Comparison of ENCODE assay signal across 1 cellular context in the genomic region with DNA sequence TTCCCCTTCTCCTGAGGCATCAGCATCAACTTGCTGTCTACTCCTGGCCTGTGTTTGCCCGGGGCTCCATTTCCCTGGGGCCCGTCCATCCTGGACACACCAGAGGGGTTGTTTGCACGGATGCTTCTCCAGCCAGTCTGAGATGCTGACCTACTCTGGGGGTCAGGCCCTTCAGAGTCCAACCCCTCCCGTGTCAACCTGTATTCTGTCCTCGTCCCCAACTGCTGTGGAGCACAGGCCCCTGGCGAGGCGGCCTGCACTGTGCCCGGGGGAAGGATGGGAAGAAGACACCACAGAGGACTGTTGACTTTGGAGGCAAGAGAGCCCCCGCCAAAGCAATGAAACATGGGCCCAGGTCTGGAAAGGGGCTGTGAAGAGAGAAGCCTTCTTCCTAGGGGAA.
TF ChIP-seq lines count a peak whose summit lies in the region.

No MANE protein-coding gene starts in this region.

TF ChIP-seq in HepG2, 621 proteins besides CTCF, POLR2A, EP300 and RAD21:
- no peak for TF ChIP-seq HNRNPH1 (optimal IDR thresholded peaks at IDR 0.05; ENCODE audit: low read depth, low read length)
- TF ChIP-seq, protein P1, sequence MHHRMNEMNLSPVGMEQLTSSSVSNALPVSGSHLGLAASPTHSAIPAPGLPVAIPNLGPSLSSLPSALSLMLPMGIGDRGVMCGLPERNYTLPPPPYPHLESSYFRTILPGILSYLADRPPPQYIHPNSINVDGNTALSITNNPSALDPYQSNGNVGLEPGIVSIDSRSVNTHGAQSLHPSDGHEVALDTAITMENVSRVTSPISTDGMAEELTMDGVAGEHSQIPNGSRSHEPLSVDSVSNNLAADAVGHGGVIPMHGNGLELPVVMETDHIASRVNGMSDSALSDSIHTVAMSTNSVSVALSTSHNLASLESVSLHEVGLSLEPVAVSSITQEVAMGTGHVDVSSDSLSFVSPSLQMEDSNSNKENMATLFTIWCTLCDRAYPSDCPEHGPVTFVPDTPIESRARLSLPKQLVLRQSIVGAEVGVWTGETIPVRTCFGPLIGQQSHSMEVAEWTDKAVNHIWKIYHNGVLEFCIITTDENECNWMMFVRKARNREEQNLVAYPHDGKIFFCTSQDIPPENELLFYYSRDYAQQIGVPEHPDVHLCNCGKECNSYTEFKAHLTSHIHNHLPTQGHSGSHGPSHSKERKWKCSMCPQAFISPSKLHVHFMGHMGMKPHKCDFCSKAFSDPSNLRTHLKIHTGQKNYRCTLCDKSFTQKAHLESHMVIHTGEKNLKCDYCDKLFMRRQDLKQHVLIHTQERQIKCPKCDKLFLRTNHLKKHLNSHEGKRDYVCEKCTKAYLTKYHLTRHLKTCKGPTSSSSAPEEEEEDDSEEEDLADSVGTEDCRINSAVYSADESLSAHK (CRISPR knock-in tag; IDR thresholded peaks at IDR 0.05; ENCODE audit: borderline replicate concordance), result no peak
- TF ChIP-seq CEBPB (IDR thresholded peaks at IDR 0.05; ENCODE audit: borderline replicate concordance, low read depth, low read length), result no peak
- TF ChIP-seq RBFOX2 (IDR thresholded peaks at IDR 0.05; ENCODE audit: low read depth, low read length), result no peak
- TF ChIP-seq ZNF614 (CRISPR knock-in tag; IDR thresholded peaks at IDR 0.05; ENCODE audit: borderline replicate concordance), result no peak
- TF ChIP-seq ZBTB3 (CRISPR knock-in tag; IDR thresholded peaks at IDR 0.05; ENCODE audit: borderline replicate concordance, low read depth), result no peak
- no peak for TF ChIP-seq SOX13 (IDR thresholded peaks at IDR 0.05)
- no peak for TF ChIP-seq SOX13 (CRISPR knock-in tag; conservative IDR thresholded peaks at IDR 0.05 in 1 of 2, IDR thresholded peaks at IDR 0.05 in 1 of 2)
- TF ChIP-seq ZFY (CRISPR knock-in tag; IDR thresholded peaks at IDR 0.05), result no peak
- no peak for TF ChIP-seq ZNF879 (CRISPR knock-in tag; IDR thresholded peaks at IDR 0.05)
- no peak for TF ChIP-seq CENPT (CRISPR knock-in tag; IDR thresholded peaks at IDR 0.05; ENCODE audit: low read depth)
- TF ChIP-seq, protein P2, sequence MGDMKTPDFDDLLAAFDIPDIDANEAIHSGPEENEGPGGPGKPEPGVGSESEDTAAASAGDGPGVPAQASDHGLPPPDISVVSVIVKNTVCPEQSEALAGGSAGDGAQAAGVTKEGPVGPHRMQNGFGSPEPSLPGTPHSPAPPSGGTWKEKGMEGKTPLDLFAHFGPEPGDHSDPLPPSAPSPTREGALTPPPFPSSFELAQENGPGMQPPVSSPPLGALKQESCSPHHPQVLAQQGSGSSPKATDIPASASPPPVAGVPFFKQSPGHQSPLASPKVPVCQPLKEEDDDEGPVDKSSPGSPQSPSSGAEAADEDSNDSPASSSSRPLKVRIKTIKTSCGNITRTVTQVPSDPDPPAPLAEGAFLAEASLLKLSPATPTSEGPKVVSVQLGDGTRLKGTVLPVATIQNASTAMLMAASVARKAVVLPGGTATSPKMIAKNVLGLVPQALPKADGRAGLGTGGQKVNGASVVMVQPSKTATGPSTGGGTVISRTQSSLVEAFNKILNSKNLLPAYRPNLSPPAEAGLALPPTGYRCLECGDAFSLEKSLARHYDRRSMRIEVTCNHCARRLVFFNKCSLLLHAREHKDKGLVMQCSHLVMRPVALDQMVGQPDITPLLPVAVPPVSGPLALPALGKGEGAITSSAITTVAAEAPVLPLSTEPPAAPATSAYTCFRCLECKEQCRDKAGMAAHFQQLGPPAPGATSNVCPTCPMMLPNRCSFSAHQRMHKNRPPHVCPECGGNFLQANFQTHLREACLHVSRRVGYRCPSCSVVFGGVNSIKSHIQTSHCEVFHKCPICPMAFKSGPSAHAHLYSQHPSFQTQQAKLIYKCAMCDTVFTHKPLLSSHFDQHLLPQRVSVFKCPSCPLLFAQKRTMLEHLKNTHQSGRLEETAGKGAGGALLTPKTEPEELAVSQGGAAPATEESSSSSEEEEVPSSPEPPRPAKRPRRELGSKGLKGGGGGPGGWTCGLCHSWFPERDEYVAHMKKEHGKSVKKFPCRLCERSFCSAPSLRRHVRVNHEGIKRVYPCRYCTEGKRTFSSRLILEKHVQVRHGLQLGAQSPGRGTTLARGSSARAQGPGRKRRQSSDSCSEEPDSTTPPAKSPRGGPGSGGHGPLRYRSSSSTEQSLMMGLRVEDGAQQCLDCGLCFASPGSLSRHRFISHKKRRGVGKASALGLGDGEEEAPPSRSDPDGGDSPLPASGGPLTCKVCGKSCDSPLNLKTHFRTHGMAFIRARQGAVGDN (CRISPR knock-in tag; IDR thresholded peaks at IDR 0.05), result no peak
- TF ChIP-seq, protein P3, sequence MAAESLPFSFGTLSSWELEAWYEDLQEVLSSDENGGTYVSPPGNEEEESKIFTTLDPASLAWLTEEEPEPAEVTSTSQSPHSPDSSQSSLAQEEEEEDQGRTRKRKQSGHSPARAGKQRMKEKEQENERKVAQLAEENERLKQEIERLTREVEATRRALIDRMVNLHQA (CRISPR knock-in tag; IDR thresholded peaks at IDR 0.05), result no peak
- TF ChIP-seq, protein P4, sequence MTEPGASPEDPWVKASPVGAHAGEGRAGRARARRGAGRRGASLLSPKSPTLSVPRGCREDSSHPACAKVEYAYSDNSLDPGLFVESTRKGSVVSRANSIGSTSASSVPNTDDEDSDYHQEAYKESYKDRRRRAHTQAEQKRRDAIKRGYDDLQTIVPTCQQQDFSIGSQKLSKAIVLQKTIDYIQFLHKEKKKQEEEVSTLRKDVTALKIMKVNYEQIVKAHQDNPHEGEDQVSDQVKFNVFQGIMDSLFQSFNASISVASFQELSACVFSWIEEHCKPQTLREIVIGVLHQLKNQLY (CRISPR knock-in tag; IDR thresholded peaks at IDR 0.05), result no peak
- TF ChIP-seq ZNF501 (CRISPR knock-in tag; IDR thresholded peaks at IDR 0.05), result no peak
- no peak for TF ChIP-seq STAT5B (CRISPR knock-in tag; IDR thresholded peaks at IDR 0.05)
- TF ChIP-seq, protein P5, sequence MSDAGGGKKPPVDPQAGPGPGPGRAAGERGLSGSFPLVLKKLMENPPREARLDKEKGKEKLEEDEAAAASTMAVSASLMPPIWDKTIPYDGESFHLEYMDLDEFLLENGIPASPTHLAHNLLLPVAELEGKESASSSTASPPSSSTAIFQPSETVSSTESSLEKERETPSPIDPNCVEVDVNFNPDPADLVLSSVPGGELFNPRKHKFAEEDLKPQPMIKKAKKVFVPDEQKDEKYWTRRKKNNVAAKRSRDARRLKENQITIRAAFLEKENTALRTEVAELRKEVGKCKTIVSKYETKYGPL (CRISPR knock-in tag; IDR thresholded peaks at IDR 0.05), result no peak
- no peak for TF ChIP-seq ZNF746 (CRISPR knock-in tag; IDR thresholded peaks at IDR 0.05)
- no peak for TF ChIP-seq CREM (IDR thresholded peaks at IDR 0.05)
- no peak for TF ChIP-seq CREM (CRISPR knock-in tag; IDR thresholded peaks at IDR 0.05)
- TF ChIP-seq MAFK (conservative IDR thresholded peaks at IDR 0.05 in 1 of 2, IDR thresholded peaks at IDR 0.05 in 1 of 2; ENCODE audit: low read length in 2 of 2), result no peak
- no peak for TF ChIP-seq ZFP82 (CRISPR knock-in tag; IDR thresholded peaks at IDR 0.05; ENCODE audit: borderline replicate concordance)
